8 cellular contexts compared by ENCODE assay signal in the genomic region with DNA sequence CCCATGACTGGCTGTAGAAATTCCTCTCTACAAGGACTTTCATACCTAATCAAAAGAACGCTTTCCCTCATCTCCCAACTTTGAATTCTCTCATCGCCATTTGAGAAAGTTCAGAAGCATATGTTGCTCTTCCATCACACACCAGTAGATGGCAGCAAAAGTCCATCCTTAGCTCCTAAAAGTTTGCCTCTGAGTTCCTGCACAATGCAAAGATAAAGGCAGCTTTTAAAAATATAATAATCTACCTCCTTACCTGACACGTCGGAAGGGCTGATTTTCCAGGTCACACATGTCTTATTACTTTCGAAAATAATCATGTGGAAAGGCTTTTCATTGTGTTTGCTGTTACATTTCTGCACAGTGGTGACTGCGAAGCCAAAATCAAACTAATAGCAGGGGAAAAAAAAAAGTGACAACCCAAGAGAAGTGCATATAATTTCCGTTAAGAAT.
DNase-seq lines count a peak whose midpoint lies in the region; ATAC-seq and TF ChIP-seq lines count a peak whose summit lies in the region.

No MANE protein-coding gene starts in this region.

- peak; percentile 70 for DNase-seq in CD1c-positive myeloid dendritic cell (ENCODE audit: extremely low spot score)
- peak; percentile 35 for DNase-seq in NT2/D1 (ENCODE audit: low read depth, low spot score)
- peak; percentile 42 for DNase-seq in astrocyte of the cerebellum (ENCODE audit: low read depth)
- peak; percentile 63 for DNase-seq in iPS DF 6.9 (ENCODE audit: low read depth, low spot score)
- peak; percentile 4 for DNase-seq in stimulated activated CD4-positive, alpha-beta T cell treated with anti-CD3 and anti-CD28 coated beads, Interleukin-12 subunit alpha, Interleukin-12 subunit beta, amount 100 ng/mL, for 4 hours

- TF ChIP-seq CTCF in astrocyte of the cerebellum (IDR thresholded peaks at IDR 0.05; ENCODE audit: low read depth, low read length, missing control alignments), result peak; percentile 90

- H3K4me1 ChIP-seq in NT2/D1 (ENCODE audit: insufficient read depth, insufficient read length) (no peaks in the 10 kb centered on the region), iPS DF 6.9 (ENCODE audit: control insufficient read depth, insufficient read depth, low read length) (no peaks in the 10 kb centered on the region; the same call in 1 of the 2 replicates)

- H3K36me3 ChIP-seq in NT2/D1 (ENCODE audit: insufficient read depth, insufficient read length, low read length) (no peaks in the 10 kb centered on the region), iPS DF 6.9 (ENCODE audit: control insufficient read depth, insufficient read depth, low read length) (no peaks in the 10 kb centered on the region)

- H3K27me3 ChIP-seq in NT2/D1 (ENCODE audit: insufficient read depth, insufficient read length) (no peaks in the 10 kb centered on the region), iPS DF 6.9 (ENCODE audit: control insufficient read depth, insufficient read depth, low read length) (no peaks in the 10 kb centered on the region)

- no CpG with 5 or more reads among the region's 7 CpGs for WGBS in iPS DF 6.9 (ENCODE audit: insufficient coverage, insufficient read length)

- in situ Hi-C loops in astrocyte of the cerebellum (cut with HindIII; ENCODE audit: low sequenced_read_pairs), result no loop called here

- H3K9me3 ChIP-seq in NT2/D1 (ENCODE audit: insufficient read depth, low read length), result no peaks in the 10 kb centered on the region
- no peaks in the 10 kb centered on the region for H3K9me3 ChIP-seq in iPS DF 6.9 (ENCODE audit: control insufficient read depth, insufficient read depth, low read length)

- H3K4me3 ChIP-seq in NT2/D1 (ENCODE audit: insufficient read length, low read depth), result no peak overlapping the region
- H3K4me3 ChIP-seq in astrocyte of the cerebellum (ENCODE audit: low read depth, low read length), result no peak overlapping the region
- H3K4me3 ChIP-seq in iPS DF 6.9 (ENCODE audit: low read length), result no peak overlapping the region

- no peak overlapping the region for H3K27ac ChIP-seq in iPS DF 6.9 (ENCODE audit: low read length)

- peak; percentile 58 for ATAC-seq in GM18858 (IDR thresholded peaks at IDR 0.05; ENCODE audit: unreplicated experiment)
- ATAC-seq in HG03354 (IDR thresholded peaks at IDR 0.05; ENCODE audit: poor library complexity, severe bottlenecking, unreplicated experiment), result peak; percentile 79
- no peak for ATAC-seq in HG03571 (IDR thresholded peaks at IDR 0.05; ENCODE audit: unreplicated experiment)

- H3K9ac ChIP-seq in NT2/D1 (ENCODE audit: insufficient read length, low read depth), result no peak overlapping the region

Comparison
In these comparisons a context has a peak if more than half of its experiments do, and no peak if none do; other contexts are left out.
1. DNase-seq: peak in every context shown above with its lines; median percentile 70 in CD1c-positive myeloid dendritic cell; 63 in iPS DF 6.9; 42 in astrocyte of the cerebellum; 35 in NT2/D1; 4 in stimulated activated CD4-positive, alpha-beta T cell treated with anti-CD3 and anti-CD28 coated beads, Interleukin-12 subunit alpha, Interleukin-12 subunit beta, amount 100 ng/mL, for 4 hours.